ENCODE assay signal across 9 cellular contexts in genomic region chr20:52105045-52105572, GRCh38.
DNase-seq lines count a peak whose midpoint lies in the region; ATAC-seq and TF ChIP-seq lines count a peak whose summit lies in the region.
"Had no signal": no experiment of that assay in that cellular context is flagged by ENCODE, and none has a peak within 500 bp of the region (broad histone marks: within the 10 kb centered on the region; RNA-seq: fewer than 3 reads in every experiment).

No MANE protein-coding gene starts in this region.

- H3K27ac ChIP-seq in ascending aorta: no peak overlapping the region
- no peak overlapping the region for H3K27ac ChIP-seq in smooth muscle cell (ENCODE audit: low read depth)
- H3K27ac ChIP-seq in Karpas-422 (ENCODE audit: low read length): no peak overlapping the region
- H3K27ac ChIP-seq: VCaP had no signal

- no peak for ATAC-seq in HG02852 (IDR thresholded peaks at IDR 0.05; ENCODE audit: unreplicated experiment)

- no peaks in the 10 kb centered on the region for H3K9me2 ChIP-seq in Karpas-422 (replicated peaks; ENCODE audit: insufficient read depth, low read length)

- H2AFZ ChIP-seq in smooth muscle cell (ENCODE audit: low read depth) (peak overlapping the region; percentile 98), Karpas-422 (ENCODE audit: low read length) (no peak overlapping the region)

- WGBS in smooth muscle cell (ENCODE audit: low lambda C conversion rate): 1% methylated on average over 50 of the region's 52 CpGs

- H3K9ac ChIP-seq in smooth muscle cell (ENCODE audit: low read depth) (no peak overlapping the region), Karpas-422 (ENCODE audit: low read length) (no peak overlapping the region)

- no peaks in the 10 kb centered on the region for H3F3A ChIP-seq in smooth muscle cell (ENCODE audit: low read depth)

- H3K4me2 ChIP-seq in smooth muscle cell: peak overlapping the region; percentile 97
- H3K4me2 ChIP-seq in Karpas-422 (ENCODE audit: low read depth, low read length, poor library complexity, severe bottlenecking): no peak overlapping the region

- intact Hi-C loops in ascending aorta (cut with DNase I): no loop called here

- H3K4me3 ChIP-seq in ascending aorta (peak overlapping the region; percentile 54 to 60), iPS-11a (ENCODE audit: low read depth, low read length) (peak overlapping the region; percentile 45), smooth muscle cell (peak overlapping the region; percentile 64), Karpas-422 (ENCODE audit: low read length) (no peak overlapping the region)

- H3K79me2 ChIP-seq in smooth muscle cell (ENCODE audit: low read depth): no peaks in the 10 kb centered on the region
- no peaks in the 10 kb centered on the region for H3K79me2 ChIP-seq in Karpas-422 (ENCODE audit: low read length)

- DNase-seq in activated CD4-positive, alpha-beta T cell treated with anti-CD3 and anti-CD28 coated beads, Interleukin-2, amount 50 U/mL, for 48 hours: peak; percentile 5 to 10
- DNase-seq in activated CD4-positive, alpha-beta T cell treated with anti-CD3 and anti-CD28 coated beads for 4 hours: no peak
- no peak for DNase-seq in ascending aorta (ENCODE audit: low spot score in 2 of 2)
- DNase-seq in smooth muscle cell (lab: John Stamatoyannopoulos, UW; ENCODE audit: unreplicated experiment): no peak
- DNase-seq in HCEC 1CT: no peak
- no peak for DNase-seq in Karpas-422

- H3K9me3 ChIP-seq in ascending aorta: no peaks in the 10 kb centered on the region
- H3K9me3 ChIP-seq in smooth muscle cell (replicated peaks; ENCODE audit: low read depth): no peaks in the 10 kb centered on the region
- H3K9me3 ChIP-seq in Karpas-422 (ENCODE audit: low read length): peaks cover 3% of the 10 kb centered on the region; the same call in 1 of the 2 replicates

- H3K4me1 ChIP-seq in ascending aorta (peaks cover 6 to 19% of the 10 kb centered on the region in 2 donors), smooth muscle cell (ENCODE audit: low read depth) (peaks cover 24% of the 10 kb centered on the region), Karpas-422 (ENCODE audit: low read length) (no peaks in the 10 kb centered on the region)

- H3K36me3 ChIP-seq in ascending aorta (no peaks in the 10 kb centered on the region), smooth muscle cell (ENCODE audit: low read depth) (no peaks in the 10 kb centered on the region), Karpas-422 (ENCODE audit: insufficient read depth, low read length) (no peaks in the 10 kb centered on the region)

- no peak for TF ChIP-seq CTCF in ascending aorta (IDR thresholded peaks at IDR 0.05)
- TF ChIP-seq CTCF in smooth muscle cell (IDR thresholded peaks at IDR 0.05; ENCODE audit: borderline replicate concordance, insufficient read depth, poor library complexity, severe bottlenecking): no peak

- no peaks in the 10 kb centered on the region for H4K20me1 ChIP-seq in smooth muscle cell (ENCODE audit: low read depth)
- no peaks in the 10 kb centered on the region for H4K20me1 ChIP-seq in Karpas-422 (ENCODE audit: insufficient read depth, low read depth, low read length)

- peaks cover 17% of the 10 kb centered on the region for H3K27me3 ChIP-seq in ascending aorta
- peaks cover 48% of the 10 kb centered on the region for H3K27me3 ChIP-seq in smooth muscle cell (ENCODE audit: low read depth)
- no peaks in the 10 kb centered on the region for H3K27me3 ChIP-seq in Karpas-422 (ENCODE audit: low read length)

Comparison
In these comparisons a context has a peak if more than half of its experiments do, and no peak if none do; other contexts are left out.
1. DNase-seq: peak in activated CD4-positive, alpha-beta T cell treated with anti-CD3 and anti-CD28 coated beads, Interleukin-2, amount 50 U/mL, for 48 hours (2 of 2); none in activated CD4-positive, alpha-beta T cell treated with anti-CD3 and anti-CD28 coated beads for 4 hours (0 of 2), ascending aorta (0 of 2), smooth muscle cell (single experiment), HCEC 1CT (single experiment) and Karpas-422 (single experiment).